1 cellular context compared by ENCODE assay signal in the genomic region with DNA sequence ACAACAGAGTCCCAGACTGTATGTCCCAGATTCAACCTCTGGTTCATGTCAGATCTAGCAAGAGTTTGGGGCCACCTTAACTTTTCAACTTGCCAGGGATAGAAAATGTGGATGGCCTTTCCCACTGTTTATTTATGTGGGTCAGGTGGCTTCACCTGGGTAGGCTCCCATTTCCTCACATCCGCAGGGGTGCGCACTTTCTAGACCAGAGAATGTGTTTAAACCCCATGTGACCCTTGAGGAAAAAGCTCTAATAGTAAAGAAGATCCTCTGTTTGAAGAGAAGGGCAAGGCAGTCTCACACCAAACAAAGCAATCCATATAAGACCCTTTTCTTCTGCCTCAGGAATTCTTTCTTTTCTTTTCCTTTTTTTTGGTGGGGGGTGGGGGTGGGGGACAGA.
TF ChIP-seq lines count a peak whose summit lies in the region.

No MANE protein-coding gene starts in this region.

TF ChIP-seq in IMR-90, 13 proteins besides CTCF, POLR2A, EP300 and RAD21 (continued from another document):
- TF ChIP-seq MXI1 (IDR thresholded peaks at IDR 0.05; ENCODE audit: borderline replicate concordance, low read depth, low read length) (no peak), CHD1 (IDR thresholded peaks at IDR 0.05; ENCODE audit: low read depth, low read length) (no peak), MAFK (IDR thresholded peaks at IDR 0.05; ENCODE audit: low read depth, low read length) (no peak), RCOR1 (IDR thresholded peaks at IDR 0.05; ENCODE audit: insufficient replicate concordance, low read length) (no peak), BHLHE40 (IDR thresholded peaks at IDR 0.05; ENCODE audit: low read depth, low read length) (no peak), NFE2L2 (IDR thresholded peaks at IDR 0.05; ENCODE audit: low read depth, low read length) (no peak), CEBPB (IDR thresholded peaks at IDR 0.05; ENCODE audit: low read depth, low read length) (no peak), FOS (IDR thresholded peaks at IDR 0.05; ENCODE audit: low read depth, low read length) (no peak), RFX5 (IDR thresholded peaks at IDR 0.05; ENCODE audit: low read depth, low read length) (no peak)
- TF ChIP-seq, protein P1, sequence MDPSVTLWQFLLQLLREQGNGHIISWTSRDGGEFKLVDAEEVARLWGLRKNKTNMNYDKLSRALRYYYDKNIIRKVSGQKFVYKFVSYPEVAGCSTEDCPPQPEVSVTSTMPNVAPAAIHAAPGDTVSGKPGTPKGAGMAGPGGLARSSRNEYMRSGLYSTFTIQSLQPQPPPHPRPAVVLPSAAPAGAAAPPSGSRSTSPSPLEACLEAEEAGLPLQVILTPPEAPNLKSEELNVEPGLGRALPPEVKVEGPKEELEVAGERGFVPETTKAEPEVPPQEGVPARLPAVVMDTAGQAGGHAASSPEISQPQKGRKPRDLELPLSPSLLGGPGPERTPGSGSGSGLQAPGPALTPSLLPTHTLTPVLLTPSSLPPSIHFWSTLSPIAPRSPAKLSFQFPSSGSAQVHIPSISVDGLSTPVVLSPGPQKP (IDR thresholded peaks at IDR 0.05; ENCODE audit: borderline replicate concordance, low read depth, low read length): no peak
TF ChIP-seq in IMR-90: peak in this region for 0.
